Comparison of ENCODE assay signal across 14 cellular contexts in the genomic region with DNA sequence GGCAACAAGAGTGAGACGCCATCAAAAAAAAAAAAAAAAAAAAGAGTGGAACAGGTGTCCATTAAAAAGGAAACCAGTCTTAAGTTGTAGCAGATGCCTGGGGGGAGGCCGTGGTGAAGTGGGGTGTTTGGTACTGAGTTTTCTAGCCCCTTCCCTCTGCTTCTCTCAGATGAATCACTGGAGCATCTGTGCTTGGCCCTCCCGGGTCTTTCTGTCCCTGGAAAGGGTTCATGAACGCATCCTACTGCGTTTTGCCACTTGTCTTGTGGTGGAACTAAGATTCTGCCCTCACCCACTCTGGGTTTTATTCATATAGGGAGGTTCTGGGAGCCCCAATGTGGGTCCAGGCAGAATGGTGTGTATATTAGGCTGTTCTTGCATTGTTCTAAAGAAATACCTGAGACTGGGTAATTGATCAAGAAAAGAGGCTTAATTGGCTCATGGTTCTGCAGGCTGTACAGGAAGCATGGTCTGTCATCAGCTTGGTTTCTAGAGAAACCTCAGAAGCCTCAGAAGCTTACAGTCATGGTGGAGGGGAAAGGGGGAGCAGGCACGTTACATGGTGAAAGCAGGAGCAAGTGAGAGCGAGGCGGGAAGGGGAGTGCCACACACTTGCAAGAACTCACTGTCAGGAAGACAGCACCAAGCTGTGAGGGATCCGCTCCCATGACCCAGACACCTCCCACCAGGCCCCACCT.
A peak's percentile ranks its signal among the peaks of the same experiment; 100 is the strongest.
DNase-seq lines count a peak whose midpoint lies in the region; ATAC-seq and TF ChIP-seq lines count a peak whose summit lies in the region.
"Had no signal": no experiment of that assay in that cellular context is flagged by ENCODE, and none has a peak within 500 bp of the region (broad histone marks: within the 10 kb centered on the region; RNA-seq: fewer than 3 reads in every experiment).

No MANE protein-coding gene starts in this region.

- peak; percentile 77 to 89 (median 79) for ATAC-seq in natural killer cell
- no peak for ATAC-seq in HG02588 (IDR thresholded peaks at IDR 0.05; ENCODE audit: unreplicated experiment)
- no peak for ATAC-seq in GM21360 (IDR thresholded peaks at IDR 0.05; ENCODE audit: unreplicated experiment)
- ATAC-seq in GM19455 (IDR thresholded peaks at IDR 0.05; ENCODE audit: unreplicated experiment): no peak
- ATAC-seq: A549, mucosa of descending colon had no signal

- H3K4me3 Mint-ChIP-seq in natural killer cell: no peak overlapping the region
- peak overlapping the region; percentile 43 for H3K4me3 Mint-ChIP-seq in stimulated activated naive CD8-positive, alpha-beta T cell treated with anti-CD3 and anti-CD28 coated beads, Interleukin-15, Interleukin-2, amounts not matched to agents 100 ng/mL and 50 ng/mL, for 24 hours

- peaks cover 25 to 26% of the 10 kb centered on the region in 2 donors for H3K4me1 Mint-ChIP-seq in natural killer cell
- H3K4me1 Mint-ChIP-seq in stimulated activated naive CD8-positive, alpha-beta T cell treated with anti-CD3 and anti-CD28 coated beads, Interleukin-15, Interleukin-2, amounts not matched to agents 100 ng/mL and 50 ng/mL, for 24 hours (ENCODE audit: low read depth): peaks cover 49% of the 10 kb centered on the region

- H3K9me3 Mint-ChIP-seq in natural killer cell: peaks cover 3 to 4% of the 10 kb centered on the region in 2 donors
- H3K9me3 Mint-ChIP-seq in stimulated activated naive CD8-positive, alpha-beta T cell treated with anti-CD3 and anti-CD28 coated beads, Interleukin-15, Interleukin-2, amounts not matched to agents 100 ng/mL and 50 ng/mL, for 24 hours: peaks cover 5% of the 10 kb centered on the region

- H3K27ac Mint-ChIP-seq in natural killer cell: peak overlapping the region in 1 of 2 donors; percentile 62
- peak overlapping the region; percentile 49 for H3K27ac Mint-ChIP-seq in stimulated activated naive CD8-positive, alpha-beta T cell treated with anti-CD3 and anti-CD28 coated beads, Interleukin-15, Interleukin-2, amounts not matched to agents 100 ng/mL and 50 ng/mL, for 24 hours

- no peak for TF ChIP-seq CTCF in natural killer cell (IDR thresholded peaks at IDR 0.05)

- no peaks in the 10 kb centered on the region for H3K27me3 Mint-ChIP-seq in natural killer cell (ENCODE audit: low read depth in 2 of 2)
- no peaks in the 10 kb centered on the region for H3K27me3 Mint-ChIP-seq in stimulated activated naive CD8-positive, alpha-beta T cell treated with anti-CD3 and anti-CD28 coated beads, Interleukin-15, Interleukin-2, amounts not matched to agents 100 ng/mL and 50 ng/mL, for 24 hours

- peak; percentile 17 for DNase-seq in activated T-cell treated with anti-CD3 and anti-CD28 coated beads for 24 hours (ENCODE audit: low read depth)
- no peak for DNase-seq in activated T-cell treated with anti-CD3 and anti-CD28 coated beads, Interleukin-2, amount 50 U/mL, for 1 hour
- peak; percentile 23 for DNase-seq in activated CD8-positive, alpha-beta memory T cell treated with anti-CD3 and anti-CD28 coated beads, Interleukin-2, amount 50 U/mL, for 24 hours (ENCODE audit: extremely low read depth)
- DNase-seq in natural killer cell: peak; percentile 26
- DNase-seq: activated CD4-positive, CD25-positive, alpha-beta regulatory T cell; Calu3; Kasumi-1; NCI-H2081 had no signal

- H3K36me3 Mint-ChIP-seq in natural killer cell: no peaks in the 10 kb centered on the region
- H3K36me3 Mint-ChIP-seq in stimulated activated naive CD8-positive, alpha-beta T cell treated with anti-CD3 and anti-CD28 coated beads, Interleukin-15, Interleukin-2, amounts not matched to agents 100 ng/mL and 50 ng/mL, for 24 hours (ENCODE audit: low read depth): peaks cover 11% of the 10 kb centered on the region

- intact Hi-C loops in natural killer cell (cut with micrococcal nuclease): loop anchor here (1.0 to 5.0 kb wide), 3 partner anchors 36 to 64 kb away; a partner anchor contains a TSS

Comparison
In these comparisons a context has a peak if more than half of its experiments do, and no peak if none do; other contexts are left out.
1. ATAC-seq: peak in natural killer cell (3 of 3); none in HG02588 (single experiment), GM21360 (single experiment) and GM19455 (single experiment).